ENCODE assay signal across 21 cellular contexts in the genomic region with DNA sequence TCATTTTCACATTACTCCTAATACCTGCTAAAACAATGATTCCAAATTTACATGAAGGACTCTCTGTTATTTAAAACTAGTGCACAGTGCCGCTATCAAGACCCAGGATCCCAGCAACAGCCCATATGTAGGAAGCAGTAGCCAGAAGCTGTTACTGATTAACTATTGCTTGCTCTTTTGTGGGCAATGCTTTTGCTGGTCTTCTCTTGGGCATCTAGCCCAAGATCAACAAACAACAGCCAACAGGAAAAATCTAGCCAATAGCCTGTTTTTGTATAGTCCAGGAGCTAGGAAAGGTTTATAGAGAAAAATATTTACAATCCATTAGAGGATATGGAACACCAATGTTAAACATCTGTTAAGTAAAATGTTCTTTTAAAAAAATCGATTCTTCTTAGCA. TPM values are rescaled to one million over a fixed set of nuclear protein-coding genes. Genes with fewer than 3 reads are reported as not detected.
DNase-seq lines count a peak whose midpoint lies in the region; ATAC-seq, FAIRE-seq and TF ChIP-seq lines count a peak whose summit lies in the region.
"Had no signal": no experiment of that assay in that cellular context is flagged by ENCODE, and none has a peak within 500 bp of the region (broad histone marks: within the 10 kb centered on the region; RNA-seq: fewer than 3 reads in every experiment).

No MANE protein-coding gene starts in this region.

- no peaks in the 10 kb centered on the region for H3K27me3 ChIP-seq in astrocyte (ENCODE audit: insufficient read depth, low read length)
- H3K27me3 ChIP-seq: gastrocnemius medialis, sigmoid colon, upper lobe of left lung had no signal

- H3K9me3 Mint-ChIP-seq in astrocyte (ENCODE audit: unreplicated experiment), result no peaks in the 10 kb centered on the region
- no peaks in the 10 kb centered on the region for H3K9me3 Mint-ChIP-seq in stimulated activated effector memory CD8-positive, alpha-beta T cell treated with anti-CD3 and anti-CD28 coated beads, Interleukin-12 subunit alpha, Interleukin-12 subunit beta, amount 100 ng/mL, for 72 hours
- no peaks in the 10 kb centered on the region for H3K9me3 Mint-ChIP-seq in activated CD8-positive, alpha-beta T cell treated with anti-CD3 and anti-CD28 coated beads for 36 hours
- H3K9me3 Mint-ChIP-seq: activated naive CD8-positive, alpha-beta T cell treated with anti-CD3 and anti-CD28 coated beads, Interleukin-2, amount 50 U/mL, for 24 hours; activated T-helper 2 cell treated with anti-CD3 and anti-CD28 coated beads, Interferon-gamma antibody, Interleukin-2, Interleukin-4, amounts not matched to agents 10 μg/mL and 5 μg/mL and 100 μg/mL, durations not matched to agents 14 hours and 24 hours and 36 hours; T-helper 1 cell treated with Interleukin-12 subunit alpha and Interleukin-12 subunit beta and Interleukin-4 antibody, amounts not matched to agents 30 μg/mL and 1 μg/mL, for 36 hours had no signal

- intact Hi-C loops in mucosa of descending colon (cut with DNase I, micrococcal nuclease), result no loop called here
- intact Hi-C loops in activated CD8-positive, alpha-beta T cell treated with anti-CD3 and anti-CD28 coated beads for 36 hours (cut with micrococcal nuclease), result no loop called here

- H3K36me3 ChIP-seq in astrocyte (ENCODE audit: insufficient read depth, low read length) (no peaks in the 10 kb centered on the region), mucosa of descending colon (ENCODE audit: low read depth) (no peaks in the 10 kb centered on the region)
- H3K36me3 ChIP-seq: gastrocnemius medialis, sigmoid colon, upper lobe of left lung had no signal

- H2AFZ ChIP-seq in astrocyte (ENCODE audit: low read depth, low read length), result no peak overlapping the region

- H3K27ac Mint-ChIP-seq in astrocyte (ENCODE audit: unreplicated experiment), result peak overlapping the region; percentile 24
- no peak overlapping the region for H3K27ac Mint-ChIP-seq in stimulated activated effector memory CD8-positive, alpha-beta T cell treated with anti-CD3 and anti-CD28 coated beads, Interleukin-12 subunit alpha, Interleukin-12 subunit beta, amount 100 ng/mL, for 72 hours
- H3K27ac Mint-ChIP-seq in activated CD8-positive, alpha-beta T cell treated with anti-CD3 and anti-CD28 coated beads for 36 hours, result no peak overlapping the region
- H3K27ac Mint-ChIP-seq: activated naive CD8-positive, alpha-beta T cell treated with anti-CD3 and anti-CD28 coated beads, Interleukin-2, amount 50 U/mL, for 24 hours; activated T-helper 2 cell treated with anti-CD3 and anti-CD28 coated beads, Interferon-gamma antibody, Interleukin-2, Interleukin-4, amounts not matched to agents 10 μg/mL and 5 μg/mL and 100 μg/mL, durations not matched to agents 14 hours and 24 hours and 36 hours; T-helper 1 cell treated with Interleukin-12 subunit alpha and Interleukin-12 subunit beta and Interleukin-4 antibody, amounts not matched to agents 30 μg/mL and 1 μg/mL, for 36 hours had no signal

- no peak overlapping the region for H3K9ac ChIP-seq in astrocyte (ENCODE audit: low read length)

- no peaks in the 10 kb centered on the region for H3K36me3 Mint-ChIP-seq in astrocyte (ENCODE audit: low read depth, unreplicated experiment)
- no peaks in the 10 kb centered on the region for H3K36me3 Mint-ChIP-seq in stimulated activated effector memory CD8-positive, alpha-beta T cell treated with anti-CD3 and anti-CD28 coated beads, Interleukin-12 subunit alpha, Interleukin-12 subunit beta, amount 100 ng/mL, for 72 hours
- H3K36me3 Mint-ChIP-seq in activated CD8-positive, alpha-beta T cell treated with anti-CD3 and anti-CD28 coated beads for 36 hours (ENCODE audit: low read depth), result no peaks in the 10 kb centered on the region

- H3K4me1 ChIP-seq in astrocyte (ENCODE audit: insufficient read depth, low read length) (no peaks in the 10 kb centered on the region), mucosa of descending colon (ENCODE audit: low read depth) (no peaks in the 10 kb centered on the region)
- H3K4me1 ChIP-seq: sigmoid colon, upper lobe of left lung had no signal

- H3K4me3 ChIP-seq in astrocyte (ENCODE audit: insufficient read depth, low read depth, low read length) (no peak overlapping the region), mucosa of descending colon (no peak overlapping the region)
- H3K4me3 ChIP-seq: gastrocnemius medialis, sigmoid colon, upper lobe of left lung had no signal

- DNase-seq in DMS153 treated with DMSO at 0.1 percent for 48 hours (lab: John Stamatoyannopoulos, UW; ENCODE audit: unreplicated experiment), result peak; percentile 52
- peak; percentile 97 for DNase-seq in NCI-H1105 treated with DMSO at 0.1 percent for 48 hours (lab: John Stamatoyannopoulos, UW)
- DNase-seq in astrocyte (ENCODE audit: low read depth), result no peak
- peak in 1 of 3 donors; percentile 25 for DNase-seq in mucosa of descending colon
- DNase-seq in stimulated activated effector memory CD8-positive, alpha-beta T cell treated with anti-CD3 and anti-CD28 coated beads, Interleukin-12 subunit alpha, Interleukin-12 subunit beta, amount 100 ng/mL, for 72 hours (ENCODE audit: low spot score in 2 of 2), result no peak
- no peak for DNase-seq in DMS 273 treated with DMSO at 0.1 percent for 48 hours (lab: John Stamatoyannopoulos, UW)
- DNase-seq in activated CD8-positive, alpha-beta T cell treated with anti-CD3 and anti-CD28 coated beads for 36 hours, result no peak
- DNase-seq in SIG-M5 (lab: John Stamatoyannopoulos, UW), result no peak
- DNase-seq: activated naive CD8-positive, alpha-beta T cell treated with anti-CD3 and anti-CD28 coated beads, Interleukin-2, amount 50 U/mL, for 24 hours; gastrocnemius medialis; Karpas-422; left ventricle myocardium superior; NCI-H1417 treated with DMSO at 0.1 percent for 48 hours; occipital lobe; SHP77; sigmoid colon; stimulated activated naive CD8-positive, alpha-beta T cell treated with anti-CD3 and anti-CD28 coated beads, Interleukin-15, Interleukin-2, amounts not matched to agents 100 U/mL and 50 U/mL, for 24 hours; upper lobe of left lung had no signal

- peak; percentile 87 for ATAC-seq in mucosa of descending colon
- ATAC-seq in stimulated activated effector memory CD8-positive, alpha-beta T cell treated with anti-CD3 and anti-CD28 coated beads, Interleukin-12 subunit alpha, Interleukin-12 subunit beta, amount 100 ng/mL, for 72 hours, result no peak
- ATAC-seq in activated CD8-positive, alpha-beta T cell treated with anti-CD3 and anti-CD28 coated beads for 36 hours, result no peak
- ATAC-seq: activated naive CD8-positive, alpha-beta T cell treated with anti-CD3 and anti-CD28 coated beads, Interleukin-2, amount 50 U/mL, for 24 hours; gastrocnemius medialis; left ventricle myocardium superior; stimulated activated naive CD8-positive, alpha-beta T cell treated with anti-CD3 and anti-CD28 coated beads, Interleukin-15, Interleukin-2, amounts not matched to agents 100 U/mL and 50 U/mL, for 24 hours had no signal

- H4K20me1 ChIP-seq in astrocyte (ENCODE audit: insufficient read depth, low read length), result no peaks in the 10 kb centered on the region

- H3K9me3 ChIP-seq in astrocyte (ENCODE audit: insufficient read depth, low read depth, low read length), result no peaks in the 10 kb centered on the region
- no peaks in the 10 kb centered on the region for H3K9me3 ChIP-seq in mucosa of descending colon
- H3K9me3 ChIP-seq: gastrocnemius medialis, sigmoid colon, upper lobe of left lung had no signal

- CTCF ChIA-PET in activated CD8-positive, alpha-beta T cell treated with anti-CD3 and anti-CD28 coated beads for 36 hours (lab: Charles Lee), result no interaction called here

- H3K4me1 Mint-ChIP-seq in astrocyte (ENCODE audit: low read depth, unreplicated experiment), result peaks cover 34% of the 10 kb centered on the region
- H3K4me1 Mint-ChIP-seq in stimulated activated effector memory CD8-positive, alpha-beta T cell treated with anti-CD3 and anti-CD28 coated beads, Interleukin-12 subunit alpha, Interleukin-12 subunit beta, amount 100 ng/mL, for 72 hours, result no peaks in the 10 kb centered on the region
- H3K4me1 Mint-ChIP-seq in activated CD8-positive, alpha-beta T cell treated with anti-CD3 and anti-CD28 coated beads for 36 hours (ENCODE audit: low read depth), result peaks cover 7% of the 10 kb centered on the region

- POLR2A ChIA-PET in activated CD8-positive, alpha-beta T cell treated with anti-CD3 and anti-CD28 coated beads for 36 hours (lab: Charles Lee), result no interaction called here

- TF ChIP-seq CTCF in astrocyte (IDR thresholded peaks at IDR 0.05; ENCODE audit: insufficient read depth, low read depth, low read length) (no peak), mucosa of descending colon (IDR thresholded peaks at IDR 0.05) (no peak)
- no peak for TF ChIP-seq CTCF in activated CD8-positive, alpha-beta T cell treated with anti-CD3 and anti-CD28 coated beads for 36 hours (IDR thresholded peaks at IDR 0.05)

- no peaks in the 10 kb centered on the region for H3K27me3 Mint-ChIP-seq in astrocyte (ENCODE audit: low read depth, unreplicated experiment)
- H3K27me3 Mint-ChIP-seq in activated CD8-positive, alpha-beta T cell treated with anti-CD3 and anti-CD28 coated beads for 36 hours, result no peaks in the 10 kb centered on the region

- no peak overlapping the region for H3K4me3 Mint-ChIP-seq in astrocyte (ENCODE audit: unreplicated experiment)
- no peak overlapping the region for H3K4me3 Mint-ChIP-seq in stimulated activated effector memory CD8-positive, alpha-beta T cell treated with anti-CD3 and anti-CD28 coated beads, Interleukin-12 subunit alpha, Interleukin-12 subunit beta, amount 100 ng/mL, for 72 hours
- no peak overlapping the region for H3K4me3 Mint-ChIP-seq in activated CD8-positive, alpha-beta T cell treated with anti-CD3 and anti-CD28 coated beads for 36 hours
- H3K4me3 Mint-ChIP-seq: activated naive CD8-positive, alpha-beta T cell treated with anti-CD3 and anti-CD28 coated beads, Interleukin-2, amount 50 U/mL, for 24 hours; T-helper 1 cell treated with Interleukin-12 subunit alpha and Interleukin-12 subunit beta and Interleukin-4 antibody, amounts not matched to agents 30 μg/mL and 1 μg/mL, for 36 hours had no signal

- FAIRE-seq in astrocyte (lab: Jason Lieb, UNC), result no peak
- FAIRE-seq: bronchial epithelial cell had no signal

- H3K79me2 ChIP-seq in astrocyte (ENCODE audit: insufficient read depth, low read length), result no peaks in the 10 kb centered on the region

- no peak overlapping the region for H3K27ac ChIP-seq in astrocyte (ENCODE audit: low read depth, low read length)
- H3K27ac ChIP-seq: gastrocnemius medialis, sigmoid colon, upper lobe of left lung had no signal

- H3K4me2 ChIP-seq in astrocyte (ENCODE audit: low read length), result no peak overlapping the region

RNA-seq across cellular contexts. Expression of gene TENT5A, which starts 22.1 kb away (rescaled TPM):
- total RNA-seq in astrocyte (17.8 and 19.7 TPM in 2 replicates), mucosa of descending colon (10 to 100 TPM; 26.3 to 30.4 (median 29.5) TPM)
- 1 to 10 TPM; 1.1 to 1.2 TPM for total RNA-seq in activated CD8-positive, alpha-beta T cell treated with anti-CD3 and anti-CD28 coated beads for 36 hours

Comparison
In these comparisons a context has a peak if more than half of its experiments do, and no peak if none do; other contexts are left out.
1. DNase-seq: peak in DMS153 treated with DMSO at 0.1 percent for 48 hours (single experiment) and NCI-H1105 treated with DMSO at 0.1 percent for 48 hours (single experiment); none in astrocyte (single experiment), stimulated activated effector memory CD8-positive, alpha-beta T cell treated with anti-CD3 and anti-CD28 coated beads, Interleukin-12 subunit alpha, Interleukin-12 subunit beta, amount 100 ng/mL, for 72 hours (0 of 2), DMS 273 treated with DMSO at 0.1 percent for 48 hours (single experiment), activated CD8-positive, alpha-beta T cell treated with anti-CD3 and anti-CD28 coated beads for 36 hours (single experiment) and SIG-M5 (single experiment).